17 cellular contexts compared by ENCODE assay signal in genomic region chr6:52261229-52261628, GRCh38. TPM values are rescaled to one million over a fixed set of nuclear protein-coding genes. Genes with fewer than 3 reads are reported as not detected.
DNase-seq lines count a peak whose midpoint lies in the region; ATAC-seq and TF ChIP-seq lines count a peak whose summit lies in the region.
"Had no signal": no experiment of that assay in that cellular context is flagged by ENCODE, and none has a peak within 500 bp of the region (broad histone marks: within the 10 kb centered on the region; RNA-seq: fewer than 3 reads in every experiment).

No MANE protein-coding gene starts in this region.

- POLR2A ChIA-PET in AG04450 (lab: Yijun Ruan, JAX) = no interaction called here

- no peaks in the 10 kb centered on the region for H3K9me3 Mint-ChIP-seq in activated T-helper 2 cell treated with anti-CD3 and anti-CD28 coated beads, Interferon-gamma antibody, Interleukin-2, Interleukin-4, amounts not matched to agents 10 μg/mL and 5 μg/mL and 100 μg/mL, durations not matched to agents 14 hours and 24 hours and 36 hours

- H3K27ac ChIP-seq in AG04450 (ENCODE audit: low read depth, low read length) = peak overlapping the region; percentile 69
- H3K27ac ChIP-seq: BLaER1 treated with 17β-estradiol and CSF1 and Interleukin-3, amounts not matched to agents 10 nM and 100 nM; cardiac muscle cell; psoas muscle had no signal

- ATAC-seq in SK-N-SH treated with all-trans-retinoic acid at 6 μM for 48 hours (peak; percentile 83), HG03025 (IDR thresholded peaks at IDR 0.05; ENCODE audit: low FRiP score, unreplicated experiment) (no peak), GM18511 (IDR thresholded peaks at IDR 0.05; ENCODE audit: unreplicated experiment) (no peak)
- ATAC-seq: activated CD8-positive, alpha-beta T cell treated with anti-CD3 and anti-CD28 coated beads, Interleukin-2, amount 10 ng/mL, durations not matched to agents 7 days and 5 days; psoas muscle had no signal

- no peaks in the 10 kb centered on the region for H3K27me3 Mint-ChIP-seq in activated T-helper 2 cell treated with anti-CD3 and anti-CD28 coated beads, Interferon-gamma antibody, Interleukin-2, Interleukin-4, amounts not matched to agents 10 μg/mL and 5 μg/mL and 100 μg/mL, durations not matched to agents 14 hours and 24 hours and 36 hours (ENCODE audit: low read depth)

- H3K27ac Mint-ChIP-seq in activated T-helper 2 cell treated with anti-CD3 and anti-CD28 coated beads, Interferon-gamma antibody, Interleukin-2, Interleukin-4, amounts not matched to agents 10 μg/mL and 5 μg/mL and 100 μg/mL, durations not matched to agents 14 hours and 24 hours and 36 hours = no peak overlapping the region
- H3K27ac Mint-ChIP-seq: activated CD8-positive, alpha-beta T cell treated with anti-CD3 and anti-CD28 coated beads, Interleukin-2, amount 10 ng/mL, durations not matched to agents 7 days and 5 days had no signal

- H3K9me3 ChIP-seq in AG04450 (ENCODE audit: control insufficient read depth, insufficient read depth, low read length) = no peaks in the 10 kb centered on the region
- H3K9me3 ChIP-seq: BLaER1 treated with 17β-estradiol and CSF1 and Interleukin-3, amounts not matched to agents 10 nM and 100 nM; psoas muscle had no signal

- H3K36me3 Mint-ChIP-seq in activated T-helper 2 cell treated with anti-CD3 and anti-CD28 coated beads, Interferon-gamma antibody, Interleukin-2, Interleukin-4, amounts not matched to agents 10 μg/mL and 5 μg/mL and 100 μg/mL, durations not matched to agents 14 hours and 24 hours and 36 hours (ENCODE audit: low read depth) = peaks cover 49% of the 10 kb centered on the region

- H3K4me3 Mint-ChIP-seq in activated T-helper 2 cell treated with anti-CD3 and anti-CD28 coated beads, Interferon-gamma antibody, Interleukin-2, Interleukin-4, amounts not matched to agents 10 μg/mL and 5 μg/mL and 100 μg/mL, durations not matched to agents 14 hours and 24 hours and 36 hours (ENCODE audit: low read depth) = no peak overlapping the region
- H3K4me3 Mint-ChIP-seq: activated CD8-positive, alpha-beta T cell treated with anti-CD3 and anti-CD28 coated beads, Interleukin-2, amount 10 ng/mL, durations not matched to agents 7 days and 5 days had no signal

- no peak overlapping the region for H3K4me3 ChIP-seq in AG04450 (ENCODE audit: low read depth, low read length)
- H3K4me3 ChIP-seq: BLaER1 treated with 17β-estradiol and CSF1 and Interleukin-3, amounts not matched to agents 10 nM and 100 nM; cardiac muscle cell; psoas muscle had no signal

- intact Hi-C loops in cardiac septum (cut with DNase I) = no loop called here
- intact Hi-C loops in activated T-helper 2 cell treated with anti-CD3 and anti-CD28 coated beads, Interferon-gamma antibody, Interleukin-2, Interleukin-4, amounts not matched to agents 10 μg/mL and 5 μg/mL and 100 μg/mL, durations not matched to agents 14 hours and 24 hours and 36 hours (cut with micrococcal nuclease) = loop anchor here (10.0 kb wide), 1 partner anchor 406 kb away; no protein-coding TSS in a partner anchor

- CTCF ChIA-PET in AG04450 (lab: Charles Lee) = interaction anchor here (0.6 to 5.8 kb wide), 5 partner anchors 23 to 727 kb away, joined by 3 to 117 read pairs (median 14); partner anchors contain the start of gene MCM3

- peak; percentile 77 for DNase-seq in AG04450 (ENCODE audit: low read depth, low spot score)
- DNase-seq in GM04503 (ENCODE audit: low read depth) = peak; percentile 60
- peak; percentile 47 for DNase-seq in fibroblast of the conjunctiva (ENCODE audit: low read depth)
- no peak for DNase-seq in cardiac septum (ENCODE audit: low spot score)
- DNase-seq in activated T-helper 2 cell treated with anti-CD3 and anti-CD28 coated beads, Interferon-gamma antibody, Interleukin-2, Interleukin-4, amounts not matched to agents 10 μg/mL and 5 μg/mL and 100 μg/mL, durations not matched to agents 14 hours and 24 hours and 36 hours (ENCODE audit: low spot score) = no peak
- DNase-seq: activated CD8-positive, alpha-beta T cell treated with anti-CD3 and anti-CD28 coated beads, Interleukin-2, amount 10 ng/mL, durations not matched to agents 7 days and 5 days; activated effector memory CD4-positive, alpha-beta T cell treated with Interleukin-2 at 50 U/mL for 16 hours; head of caudate nucleus; NCI-H2081 treated with DMSO at 0.1 percent for 48 hours; psoas muscle; Right ventricle myocardium superior had no signal

- peaks cover 6% of the 10 kb centered on the region for H3K4me1 Mint-ChIP-seq in activated T-helper 2 cell treated with anti-CD3 and anti-CD28 coated beads, Interferon-gamma antibody, Interleukin-2, Interleukin-4, amounts not matched to agents 10 μg/mL and 5 μg/mL and 100 μg/mL, durations not matched to agents 14 hours and 24 hours and 36 hours (ENCODE audit: low read depth)

- no peak for TF ChIP-seq CTCF in AG04450 (IDR thresholded peaks at IDR 0.05; ENCODE audit: low read depth, low read length)

- H3K27me3 ChIP-seq in AG04450 (ENCODE audit: control insufficient read depth, insufficient read depth, low read length) = no peaks in the 10 kb centered on the region
- H3K27me3 ChIP-seq: BLaER1 treated with 17β-estradiol and CSF1 and Interleukin-3, amounts not matched to agents 10 nM and 100 nM; cardiac muscle cell had no signal

TF ChIP-seq in SK-N-SH treated with all-trans-retinoic acid at 6 μM for 48 hours, 23 proteins besides CTCF, POLR2A, EP300 and RAD21 (continues in another document):
- TF ChIP-seq CREB5 (CRISPR knock-in tag; IDR thresholded peaks at IDR 0.05; ENCODE audit: low read depth) (no peak), GLIS3 (CRISPR knock-in tag; IDR thresholded peaks at IDR 0.05) (no peak), TSHZ2 (CRISPR knock-in tag; IDR thresholded peaks at IDR 0.05) (no peak), ESRRG (CRISPR knock-in tag; IDR thresholded peaks at IDR 0.05) (no peak), POU6F1 (CRISPR knock-in tag; IDR thresholded peaks at IDR 0.05; ENCODE audit: borderline replicate concordance, low read depth) (no peak), ZNF70 (CRISPR knock-in tag; IDR thresholded peaks at IDR 0.05) (no peak), CSDC2 (CRISPR knock-in tag; IDR thresholded peaks at IDR 0.05) (no peak), ZFP30 (CRISPR knock-in tag; IDR thresholded peaks at IDR 0.05) (no peak), BACH2 (CRISPR knock-in tag; IDR thresholded peaks at IDR 0.05; ENCODE audit: borderline replicate concordance) (no peak)

RNA-seq across cellular contexts. Expression of gene IL17F, which starts 16.9 kb away (rescaled TPM):
- not detected in 2 replicates for polyA plus RNA-seq in AG04450 (2011; rRNA removed)
- polyA minus RNA-seq in AG04450 (2011; rRNA and poly(A)+ RNA removed) = not detected in 2 replicates
- not detected for total RNA-seq in cardiac septum
- not detected in 2 replicates for total RNA-seq in activated T-helper 2 cell treated with anti-CD3 and anti-CD28 coated beads, Interferon-gamma antibody, Interleukin-2, Interleukin-4, amounts not matched to agents 10 μg/mL and 5 μg/mL and 100 μg/mL, durations not matched to agents 14 hours and 24 hours and 36 hours
- total RNA-seq: activated CD8-positive, alpha-beta T cell treated with anti-CD3 and anti-CD28 coated beads, Interleukin-2, amount 10 ng/mL, durations not matched to agents 7 days and 5 days; cardiac muscle cell; G401; psoas muscle; Right ventricle myocardium superior had no signal
- polyA plus RNA-seq: cardiac muscle cell, psoas muscle had no signal

RNA-seq across cellular contexts. Expression of gene MCM3, which starts 23.3 kb away (rescaled TPM):
- polyA plus RNA-seq in AG04450 (2011; rRNA removed) = 28.4 and 33.6 TPM in 2 replicates
- 27.5 and 31.7 TPM in 2 replicates for polyA minus RNA-seq in AG04450 (2011; rRNA and poly(A)+ RNA removed)
- total RNA-seq in cardiac septum = 21.0 TPM
- total RNA-seq in activated T-helper 2 cell treated with anti-CD3 and anti-CD28 coated beads, Interferon-gamma antibody, Interleukin-2, Interleukin-4, amounts not matched to agents 10 μg/mL and 5 μg/mL and 100 μg/mL, durations not matched to agents 14 hours and 24 hours and 36 hours = 213 TPM in 2 replicates

Comparison
In these comparisons a context has a peak if more than half of its experiments do, and no peak if none do; other contexts are left out.
1. DNase-seq: peak in AG04450 (single experiment), GM04503 (single experiment) and fibroblast of the conjunctiva (single experiment); none in cardiac septum (single experiment) and activated T-helper 2 cell treated with anti-CD3 and anti-CD28 coated beads, Interferon-gamma antibody, Interleukin-2, Interleukin-4, amounts not matched to agents 10 μg/mL and 5 μg/mL and 100 μg/mL, durations not matched to agents 14 hours and 24 hours and 36 hours (single experiment).